In genomic region chr20:23995905-23996666, GRCh38 we compare ENCODE assay signal across 9 cellular contexts. TPM values are rescaled to one million over a fixed set of nuclear protein-coding genes. Genes with fewer than 3 reads are reported as not detected.
DNase-seq lines count a peak whose midpoint lies in the region; ATAC-seq, FAIRE-seq and TF ChIP-seq lines count a peak whose summit lies in the region.
"Had no signal": no experiment of that assay in that cellular context is flagged by ENCODE, and none has a peak within 500 bp of the region (broad histone marks: within the 10 kb centered on the region; RNA-seq: fewer than 3 reads in every experiment).

No MANE protein-coding gene starts in this region.

- no peaks in the 10 kb centered on the region for H3K36me3 Mint-ChIP-seq in activated CD4-positive, alpha-beta memory T cell treated with anti-CD3 and anti-CD28 coated beads for 36 hours
- no peaks in the 10 kb centered on the region for H3K36me3 Mint-ChIP-seq in natural killer cell treated with Interleukin-12 subunit alpha and Interleukin-12 subunit beta and Interleukin-15 and Interleukin-18, amount 100 ng/mL, for 72 hours

- TF ChIP-seq POLR2A in stomach (IDR thresholded peaks at IDR 0.05) = no peak

- H3K27ac ChIP-seq in stomach = no peak overlapping the region
- H3K27ac ChIP-seq: BLaER1 had no signal

- DNase-seq in DMS153 treated with DMSO at 0.1 percent for 48 hours (lab: John Stamatoyannopoulos, UW; ENCODE audit: unreplicated experiment) (peak; percentile 17), DMS153 (lab: John Stamatoyannopoulos, UW) (no peak), NCI-H2029 treated with DMSO at 0.1 percent for 48 hours (lab: John Stamatoyannopoulos, UW) (peak; percentile 2), stomach (peak; percentile 59)
- DNase-seq in activated CD4-positive, alpha-beta memory T cell treated with anti-CD3 and anti-CD28 coated beads for 36 hours = peak; percentile 65
- DNase-seq in natural killer cell treated with Interleukin-12 subunit alpha and Interleukin-12 subunit beta and Interleukin-15 and Interleukin-18, amount 100 ng/mL, for 72 hours (ENCODE audit: low spot score) = peak; percentile 71

- TF ChIP-seq CTCF in stomach (IDR thresholded peaks at IDR 0.05) = peak in 5 of 7 experiments; percentile 19 to 94 (median 72)

- H3K4me1 Mint-ChIP-seq in activated CD4-positive, alpha-beta memory T cell treated with anti-CD3 and anti-CD28 coated beads for 36 hours (ENCODE audit: low read depth) = peaks cover 2% of the 10 kb centered on the region
- H3K4me1 Mint-ChIP-seq in natural killer cell treated with Interleukin-12 subunit alpha and Interleukin-12 subunit beta and Interleukin-15 and Interleukin-18, amount 100 ng/mL, for 72 hours (ENCODE audit: low read depth in 2 of 2) = peaks cover 0 to 3% of the 10 kb centered on the region in 2 donors

- no peaks in the 10 kb centered on the region for H3K9me3 ChIP-seq in stomach
- H3K9me3 ChIP-seq: BLaER1 had no signal

- no peak for TF ChIP-seq EP300 in stomach (IDR thresholded peaks at IDR 0.05)

- no peak overlapping the region for H3K4me3 ChIP-seq in stomach
- H3K4me3 ChIP-seq: BLaER1 had no signal

- CTCF ChIA-PET in activated CD4-positive, alpha-beta memory T cell treated with anti-CD3 and anti-CD28 coated beads for 36 hours (lab: Charles Lee) = interaction anchor here (0.6 to 1.5 kb wide), 6 partner anchors 21 to 165 kb away, joined by 3 to 7 read pairs (median 4); no protein-coding TSS in a partner anchor

- no peaks in the 10 kb centered on the region for H3K4me1 ChIP-seq in stomach

- H3K36me3 ChIP-seq in stomach = no peaks in the 10 kb centered on the region
- H3K36me3 ChIP-seq: BLaER1 had no signal

- intact Hi-C loops in activated CD4-positive, alpha-beta memory T cell treated with anti-CD3 and anti-CD28 coated beads for 36 hours (cut with micrococcal nuclease) = loop anchor here (5.0 kb wide), 2 partner anchors 59 to 109 kb away; no protein-coding TSS in a partner anchor
- intact Hi-C loops in stomach (cut with DNase I; ENCODE audit: low total_unique reads) = no loop called here

- ATAC-seq in natural killer cell treated with Interleukin-12 subunit alpha and Interleukin-12 subunit beta and Interleukin-15 and Interleukin-18, amount 100 ng/mL, for 72 hours = no peak
- no peak for ATAC-seq in HG02852 (IDR thresholded peaks at IDR 0.05; ENCODE audit: unreplicated experiment)

- WGBS in stomach, 5 donors = 47 to 51% (median 50%) methylated on average over 11 of the region's 11 CpGs

- H3K27ac Mint-ChIP-seq in activated CD4-positive, alpha-beta memory T cell treated with anti-CD3 and anti-CD28 coated beads for 36 hours = no peak overlapping the region
- H3K27ac Mint-ChIP-seq in natural killer cell treated with Interleukin-12 subunit alpha and Interleukin-12 subunit beta and Interleukin-15 and Interleukin-18, amount 100 ng/mL, for 72 hours = no peak overlapping the region

- POLR2A ChIA-PET in activated CD4-positive, alpha-beta memory T cell treated with anti-CD3 and anti-CD28 coated beads for 36 hours (lab: Charles Lee) = no interaction called here

- FAIRE-seq in endometrium (lab: Jason Lieb, UNC) = peak; percentile 100

- H3K27me3 Mint-ChIP-seq in activated CD4-positive, alpha-beta memory T cell treated with anti-CD3 and anti-CD28 coated beads for 36 hours = no peaks in the 10 kb centered on the region
- peaks cover 4 to 11% of the 10 kb centered on the region in 2 donors for H3K27me3 Mint-ChIP-seq in natural killer cell treated with Interleukin-12 subunit alpha and Interleukin-12 subunit beta and Interleukin-15 and Interleukin-18, amount 100 ng/mL, for 72 hours

- H3K9me3 Mint-ChIP-seq in activated CD4-positive, alpha-beta memory T cell treated with anti-CD3 and anti-CD28 coated beads for 36 hours = no peaks in the 10 kb centered on the region
- no peaks in the 10 kb centered on the region for H3K9me3 Mint-ChIP-seq in natural killer cell treated with Interleukin-12 subunit alpha and Interleukin-12 subunit beta and Interleukin-15 and Interleukin-18, amount 100 ng/mL, for 72 hours

- H3K4me3 Mint-ChIP-seq in activated CD4-positive, alpha-beta memory T cell treated with anti-CD3 and anti-CD28 coated beads for 36 hours = no peak overlapping the region
- no peak overlapping the region for H3K4me3 Mint-ChIP-seq in natural killer cell treated with Interleukin-12 subunit alpha and Interleukin-12 subunit beta and Interleukin-15 and Interleukin-18, amount 100 ng/mL, for 72 hours

- peaks cover 0 to 9% (median 0%) of the 10 kb centered on the region in 3 donors for H3K27me3 ChIP-seq in stomach
- H3K27me3 ChIP-seq: BLaER1 had no signal

RNA-seq across cellular contexts. Expression of gene GGTLC1, which starts 7.5 kb away (rescaled TPM):
- not detected for total RNA-seq in activated CD4-positive, alpha-beta memory T cell treated with anti-CD3 and anti-CD28 coated beads for 36 hours
- total RNA-seq in natural killer cell treated with Interleukin-12 subunit alpha and Interleukin-12 subunit beta and Interleukin-15 and Interleukin-18, amount 100 ng/mL, for 72 hours = not detected
- total RNA-seq in stomach = not detected
- polyA plus RNA-seq in stomach = not detected
